ENCODE assay signal across 20 cellular contexts in genomic region chr1:180462099-180462498, GRCh38.
"Had no signal": no experiment of that assay in that cellular context is flagged by ENCODE, and none has a peak within 500 bp of the region (broad histone marks: within the 10 kb centered on the region; RNA-seq: fewer than 3 reads in every experiment).

No MANE protein-coding gene starts in this region.

- H3K27me3 ChIP-seq: brain microvascular endothelial cell, dorsolateral prefrontal cortex, heart right ventricle, tibial artery had no signal

- ATAC-seq: activated CD8-positive, alpha-beta T cell treated with anti-CD3 and anti-CD28 coated beads, Interleukin-2, amount 10 ng/mL, durations not matched to agents 7 days and 5 days; heart right ventricle; left colon; mucosa of descending colon; naive thymus-derived CD8-positive, alpha-beta T cell; stimulated activated memory B cell treated with anti-CD40 and anti-IgM and Interleukin-4, amounts not matched to agents 10 μg/mL and 1 μg/mL and 100 μg/mL, for 72 hours had no signal

- H3K27ac ChIP-seq: brain microvascular endothelial cell, dorsolateral prefrontal cortex, heart right ventricle, tibial artery had no signal

- DNase-seq: activated CD4-positive, alpha-beta T cell treated with anti-CD3 and anti-CD28 coated beads, Interleukin-2, amount 10 ng/mL, durations not matched to agents 24 days and 14 days; activated CD4-positive, CD25-positive, alpha-beta regulatory T cell; activated CD8-positive, alpha-beta memory T cell treated with anti-CD3 and anti-CD28 coated beads, Interleukin-2, amount 50 U/mL, for 4 hours; activated CD8-positive, alpha-beta T cell treated with anti-CD3 and anti-CD28 coated beads, Interleukin-2, amount 10 ng/mL, durations not matched to agents 7 days and 5 days; activated gamma-delta T cell; activated naive CD8-positive, alpha-beta T cell treated with anti-CD3 and anti-CD28 coated beads for 36 hours; activated T-cell treated with anti-CD3 and anti-CD28 coated beads, Interleukin-2, amount 50 U/mL, for 48 hours; brain microvascular endothelial cell; dorsolateral prefrontal cortex; endodermal cell; heart right ventricle; left colon; mucosa of descending colon; naive thymus-derived CD8-positive, alpha-beta T cell; stimulated activated CD4-positive, alpha-beta T cell treated with anti-CD3 and anti-CD28 coated beads, Interleukin-2, amount 100 ng/mL, for 48 hours; tibial artery had no signal

- H3K36me3 ChIP-seq: brain microvascular endothelial cell had no signal

- H3K4me3 ChIP-seq: dorsolateral prefrontal cortex, heart right ventricle, lung, mucosa of descending colon, tibial artery had no signal

- FAIRE-seq: frontal cortex, urothelium cell line had no signal

- H3K4me1 ChIP-seq: heart right ventricle, tibial artery had no signal
